10 cellular contexts compared by ENCODE assay signal in genomic region chr19:3556423-3556977, GRCh38. TPM values are rescaled to one million over a fixed set of nuclear protein-coding genes. Genes with fewer than 3 reads are reported as not detected.
DNase-seq lines count a peak whose midpoint lies in the region; ATAC-seq, FAIRE-seq and TF ChIP-seq lines count a peak whose summit lies in the region.
"Had no signal": no experiment of that assay in that cellular context is flagged by ENCODE, and none has a peak within 500 bp of the region (broad histone marks: within the 10 kb centered on the region; RNA-seq: fewer than 3 reads in every experiment).

No MANE protein-coding gene starts in this region.

- peaks cover 37% of the 10 kb centered on the region for H3K79me2 ChIP-seq in GM12878 (ENCODE audit: control insufficient read depth, insufficient read depth, low read length)

- H3K4me1 ChIP-seq in GM12878 (ENCODE audit: control insufficient read depth, insufficient read depth, low read length), result peaks cover 28% of the 10 kb centered on the region
- H3K4me1 ChIP-seq in lung (ENCODE audit: control insufficient read depth in 2 of 2, insufficient read depth in 2 of 2, low read length in 2 of 2), result peaks cover 0 to 17% of the 10 kb centered on the region in 2 donors
- H3K4me1 ChIP-seq in tibial nerve, result peaks cover 0 to 50% (median 27%) of the 10 kb centered on the region in 4 donors

- H3K9me3 Mint-ChIP-seq in activated T-cell treated with anti-CD3 and anti-CD28 coated beads, Interleukin-2, amount 50 U/mL, for 72 hours, result no peaks in the 10 kb centered on the region

- peak overlapping the region; percentile 85 to 96 for H3K4me3 Mint-ChIP-seq in activated T-cell treated with anti-CD3 and anti-CD28 coated beads, Interleukin-2, amount 50 U/mL, for 72 hours

- H3K4me3 ChIP-seq in GM12878 (peak overlapping the region; percentile 94), lung (peak overlapping the region; percentile 93), tibial nerve (peak overlapping the region; percentile 93 to 98 (median 96))

- H3K27me3 ChIP-seq in GM12878 (replicated peaks in 1 of 2; ENCODE audit: control insufficient read depth in 2 of 2, insufficient read depth in 2 of 2, low read length in 1 of 2), result no peaks in the 10 kb centered on the region
- H3K27me3 ChIP-seq in lung (ENCODE audit: control insufficient read depth, insufficient read depth), result no peaks in the 10 kb centered on the region
- H3K27me3 ChIP-seq in tibial nerve, result no peaks in the 10 kb centered on the region

- TF ChIP-seq POLR2A in GM12878 (IDR thresholded peaks at IDR 0.05; ENCODE audit: low read depth, low read length), result no peak
- no peak for TF ChIP-seq POLR2A in tibial nerve (IDR thresholded peaks at IDR 0.05)

- RAD21 ChIA-PET in GM12878 (lab: Charles Lee; ENCODE audit: unreplicated experiment), result interaction anchor here (0.9 to 1.2 kb wide), 3 partner anchors 11 to 71 kb away, joined by 3 to 4 read pairs (median 4); partner anchors contain the start of gene CACTIN

- peak overlapping the region; percentile 50 for H3K9ac ChIP-seq in GM12878 (ENCODE audit: control insufficient read depth, insufficient read depth, low read length)

- H3K27ac ChIP-seq in GM12878 (ENCODE audit: control insufficient read depth, insufficient read depth) (peak overlapping the region; percentile 21), lung (ENCODE audit: low read depth in 1 of 2, low read length in 1 of 2) (peak overlapping the region in 1 of 2 donors; percentile 56), tibial nerve (peak overlapping the region; percentile 56 to 96 (median 74))

- no peak for TF ChIP-seq EP300 in GM12878 (IDR thresholded peaks at IDR 0.05; ENCODE audit: borderline replicate concordance in 1 of 2, control insufficient read depth in 1 of 2, low read depth in 2 of 2, low read length in 2 of 2)
- TF ChIP-seq EP300 in tibial nerve (IDR thresholded peaks at IDR 0.05), result no peak

- DNase-seq in activated T-cell treated with anti-CD3 and anti-CD28 coated beads, Interleukin-2, amount 50 U/mL, for 72 hours, result no peak
- DNase-seq in activated T-cell treated with anti-CD3 and anti-CD28 coated beads for 4 hours (no peak), GM12878 (ENCODE audit: low read depth, low spot score) (no peak), lung (ENCODE audit: low spot score) (no peak), tibial nerve (ENCODE audit: low spot score in 2 of 2) (no peak), NCI-H146 treated with DMSO at 0.1 percent for 48 hours (lab: John Stamatoyannopoulos, UW; ENCODE audit: unreplicated experiment) (no peak)
- no peak for DNase-seq in stimulated activated naive CD4-positive, alpha-beta T cell treated with Interleukin-2 at 50 U/mL for 16 hours (lab: John Stamatoyannopoulos, UW)
- DNase-seq: NCI-H1092 treated with DMSO at 0.1 percent for 48 hours had no signal

- H3K27me3 Mint-ChIP-seq in activated T-cell treated with anti-CD3 and anti-CD28 coated beads, Interleukin-2, amount 50 U/mL, for 72 hours (ENCODE audit: low read depth), result no peaks in the 10 kb centered on the region

- no peak for ATAC-seq in activated T-cell treated with anti-CD3 and anti-CD28 coated beads, Interleukin-2, amount 50 U/mL, for 72 hours (replicated peaks in 1 of 2)
- ATAC-seq in GM12878 (no peak; the same call in 2 of the 3 replicates), lung (ENCODE audit: insufficient read depth, low FRiP score) (no peak), GM21619 (IDR thresholded peaks at IDR 0.05; ENCODE audit: unreplicated experiment) (no peak)

- H3K9me3 ChIP-seq in GM12878 (replicated peaks; ENCODE audit: control insufficient read depth, insufficient read depth, low read length) (no peaks in the 10 kb centered on the region), lung (ENCODE audit: control insufficient read depth in 2 of 2, insufficient read depth in 1 of 2, low read length in 1 of 2) (no peaks in the 10 kb centered on the region), tibial nerve (no peaks in the 10 kb centered on the region)

- no TSS peak for BruUV-seq in GM12878 (replicated peaks; lab: Mats Ljungman, UMichigan)

- POLR2A ChIA-PET in GM12878 (lab: Charles Lee), result interaction anchor here (0.5 to 1.2 kb wide), 6 partner anchors 8 to 857 kb away, joined by 3 to 6 read pairs (median 4); partner anchors contain the start of gene HMG20B

- no peak for TF ChIP-seq RAD21 in GM12878 (IDR thresholded peaks at IDR 0.05; ENCODE audit: insufficient read depth, low read depth, low read length)

- intact Hi-C loops in GM12878 (cut with micrococcal nuclease; ENCODE audit: unreplicated experiment), result loop anchor here (5.0 kb wide), 1 partner anchor 71 kb away; the partner anchor contains the start of gene CACTIN

- in situ Hi-C loops in GM12878 (cut with MboI), result no loop called here

- peak overlapping the region; percentile 75 for H3K4me2 ChIP-seq in GM12878 (ENCODE audit: control insufficient read depth, insufficient read depth)

- TF ChIP-seq CTCF in GM12878 (IDR thresholded peaks at IDR 0.05 in 2 of 3, conservative IDR thresholded peaks at IDR 0.05 in 1 of 3; ENCODE audit: control insufficient read depth in 2 of 3, extremely low read depth in 1 of 3, insufficient read depth in 1 of 3, low read depth in 3 of 3, low read length in 3 of 3), result no peak
- TF ChIP-seq CTCF in lung (IDR thresholded peaks at IDR 0.05; ENCODE audit: control extremely low read depth, extremely low read depth), result no peak
- no peak for TF ChIP-seq CTCF in tibial nerve (IDR thresholded peaks at IDR 0.05)

- SMC1A ChIA-PET in GM12878 (lab: Charles Lee; ENCODE audit: uncharacterized antibody, unreplicated experiment), result interaction anchor here (0.7 kb wide), 1 partner anchor 56 kb away, joined by 3 read pairs; the partner anchor contains the start of gene DOHH

- CTCF ChIA-PET in GM12878 (lab: Yijun Ruan, JAX), result interaction anchor here (0.6 to 3.4 kb wide), 4 partner anchors 11 to 164 kb away, joined by 3 to 20 read pairs (median 4); no protein-coding TSS in a partner anchor

- peak overlapping the region; percentile 56 for H3K27ac Mint-ChIP-seq in activated T-cell treated with anti-CD3 and anti-CD28 coated beads, Interleukin-2, amount 50 U/mL, for 72 hours

- H3K4me1 Mint-ChIP-seq in activated T-cell treated with anti-CD3 and anti-CD28 coated beads, Interleukin-2, amount 50 U/mL, for 72 hours (ENCODE audit: low read depth), result peaks cover 55% of the 10 kb centered on the region

- FAIRE-seq in GM12878 (lab: Jason Lieb, UNC), result peak; percentile 23

- no peaks in the 10 kb centered on the region for H3K36me3 ChIP-seq in GM12878 (ENCODE audit: control insufficient read depth in 2 of 2, insufficient read depth in 2 of 2, low read length in 1 of 2)
- no peaks in the 10 kb centered on the region for H3K36me3 ChIP-seq in lung (ENCODE audit: control insufficient read depth in 2 of 2, insufficient read depth in 2 of 2, low read length in 2 of 2)
- no peaks in the 10 kb centered on the region for H3K36me3 ChIP-seq in tibial nerve

- 17% methylated on average over 9 of the region's 9 CpGs for WGBS in GM12878 (ENCODE audit: insufficient coverage, insufficient replicate concordance, low lambda C conversion rate, missing lambda C conversion rate)
- WGBS in lung, 2 donors, result 30 to 37% methylated on average over 9 of the region's 9 CpGs
- 8 to 17% methylated on average over 9 of the region's 9 CpGs for WGBS in tibial nerve, 2 donors

- no peak overlapping the region for H2AFZ ChIP-seq in GM12878 (ENCODE audit: control insufficient read depth, low read depth, low read length)

- H3K36me3 Mint-ChIP-seq in activated T-cell treated with anti-CD3 and anti-CD28 coated beads, Interleukin-2, amount 50 U/mL, for 72 hours (ENCODE audit: insufficient read depth in 2 of 2), result peaks cover 0 to 2% of the 10 kb centered on the region in 2 donors

- H4K20me1 ChIP-seq in GM12878 (ENCODE audit: control insufficient read depth, insufficient read depth), result no peaks in the 10 kb centered on the region

RNA-seq across cellular contexts. Expression of gene MFSD12, which starts 0.9 kb away (rescaled TPM):
- total RNA-seq in activated T-cell treated with anti-CD3 and anti-CD28 coated beads, Interleukin-2, amount 50 U/mL, for 72 hours, result 10 to 100 TPM; 50.8 to 69.9 TPM
- 108 and 117 TPM in 2 replicates for total RNA-seq in GM12878 (2013; cell fraction: nucleolus; rRNA removed)
- 49.1 and 50.5 TPM in 2 replicates for total RNA-seq in GM12878 (2014; rRNA removed)
- total RNA-seq in GM12878 (2014; rRNA removed; fragmentation: Illumina TruSeq; extraction: Trizol), result 14.2 and 15.3 TPM in 2 replicates
- 56.3 and 65.9 TPM in 2 replicates for total RNA-seq in GM12878 (2021)
- polyA plus RNA-seq in GM12878 (2011; ENCODE audit: low read depth), result 6.7 TPM
- polyA plus RNA-seq in GM12878 (2011; rRNA removed), result 8.4 and 18.2 TPM in 2 replicates
- 24.8 and 37.2 TPM in 2 replicates for polyA plus RNA-seq in GM12878 (2011; cell fraction: cytosol; rRNA removed)
- 98.5 and 132 TPM in 2 replicates for polyA plus RNA-seq in GM12878 (2011; cell fraction: nucleus; rRNA removed)
- 28.8 and 29.4 TPM in 2 replicates for polyA plus RNA-seq in GM12878 (2012)
- 6.6 and 13.8 TPM in 2 replicates for polyA plus RNA-seq in GM12878 (2014; fragmentation: Illumina TruSeq; extraction: Trizol)
- polyA plus RNA-seq in GM12878 (2014; fragmentation: Nextera tagmentation; extraction: Ambion mirVana), result 1 to 10 TPM in 1 of 2 experiments, under 1 TPM in 1; 0.58 to 1.9 TPM
- 53.8 and 71.4 TPM in 2 replicates for polyA plus RNA-seq in GM12878 (2014; rRNA removed)
- polyA plus RNA-seq in GM12878 (2016; fragmentation: Nextera tagmentation; extraction: Ambion mirVana), result 10 to 100 TPM in 1 of 2 experiments, 1 to 10 TPM in 1; 7.3 to 25.0 TPM
- 15.9 and 23.6 TPM in 2 replicates for polyA minus RNA-seq in GM12878 (2011; rRNA and poly(A)+ RNA removed)
- 25.9 and 34.3 TPM in 2 replicates for polyA minus RNA-seq in GM12878 (2011; cell fraction: cytosol; rRNA and poly(A)+ RNA removed)
- 17.0 and 35.6 TPM in 2 replicates for polyA minus RNA-seq in GM12878 (2011; cell fraction: nucleus; rRNA and poly(A)+ RNA removed)
- total RNA-seq in lung, result 10 to 100 TPM; 25.5 to 78.4 TPM
- polyA plus RNA-seq in lung, result 10 to 100 TPM; 60.0 to 64.4 TPM
- total RNA-seq in tibial nerve, result 100 to 1,000 TPM in 1 of 4 donors, 10 to 100 TPM in 3; 45.7 to 108 (median 62.8) TPM

RNA-seq across cellular contexts. Expression of gene HMG20B, which starts 16.2 kb away (rescaled TPM):
- total RNA-seq in activated T-cell treated with anti-CD3 and anti-CD28 coated beads, Interleukin-2, amount 50 U/mL, for 72 hours, result 10 to 100 TPM; 68.9 to 78.3 TPM
- 16.4 and 20.5 TPM in 2 replicates for total RNA-seq in GM12878 (2013; cell fraction: nucleolus; rRNA removed)
- total RNA-seq in GM12878 (2014; rRNA removed) (62.9 and 68.5 TPM in 2 replicates), GM12878 (2014; rRNA removed; fragmentation: Illumina TruSeq; extraction: Trizol) (21.8 and 22.5 TPM in 2 replicates), GM12878 (2021) (80.9 and 86.4 TPM in 2 replicates), lung (10 to 100 TPM; 60.2 to 91.3 TPM), tibial nerve (100 to 1,000 TPM in 3 of 4 donors, 10 to 100 TPM in 1; 94.0 to 181 (median 153) TPM)
- 20.6 TPM for polyA plus RNA-seq in GM12878 (2011; ENCODE audit: low read depth)
- polyA plus RNA-seq in GM12878 (2011; rRNA removed) (22.7 and 30.4 TPM in 2 replicates), GM12878 (2014; fragmentation: Illumina TruSeq; extraction: Trizol) (7.8 and 12.9 TPM in 2 replicates), GM12878 (2014; fragmentation: Nextera tagmentation; extraction: Ambion mirVana) (1 to 10 TPM in 1 of 2 experiments, under 1 TPM in 1; 0.37 to 1.8 TPM), GM12878 (2014; rRNA removed) (92.7 and 104 TPM in 2 replicates), GM12878 (2016; fragmentation: Nextera tagmentation; extraction: Ambion mirVana) (10 to 100 TPM; 63.6 to 69.1 TPM), lung (10 to 100 TPM; 51.1 to 93.4 TPM)
- polyA plus RNA-seq in GM12878 (2011; cell fraction: cytosol; rRNA removed), result 33.5 and 57.7 TPM in 2 replicates
- polyA plus RNA-seq in GM12878 (2011; cell fraction: nucleus; rRNA removed), result 106 and 137 TPM in 2 replicates
- 52.1 and 53.5 TPM in 2 replicates for polyA plus RNA-seq in GM12878 (2012)
- 4.9 and 10.6 TPM in 2 replicates for polyA minus RNA-seq in GM12878 (2011; rRNA and poly(A)+ RNA removed)
- 21.8 and 28.1 TPM in 2 replicates for polyA minus RNA-seq in GM12878 (2011; cell fraction: cytosol; rRNA and poly(A)+ RNA removed)
- polyA minus RNA-seq in GM12878 (2011; cell fraction: nucleus; rRNA and poly(A)+ RNA removed), result 8.1 and 14.1 TPM in 2 replicates

RNA-seq across cellular contexts. Expression of gene TEKTIP1, which starts 17.5 kb away (rescaled TPM):
- total RNA-seq in activated T-cell treated with anti-CD3 and anti-CD28 coated beads, Interleukin-2, amount 50 U/mL, for 72 hours, result 10 to 100 TPM in 1 of 2 donors, 1 to 10 TPM in 1; 4.6 to 10.7 TPM
- total RNA-seq in GM12878 (2013; cell fraction: nucleolus; rRNA removed), result not detected in 2 replicates
- not detected in 2 replicates for total RNA-seq in GM12878 (2014; rRNA removed)
- total RNA-seq in GM12878 (2014; rRNA removed; fragmentation: Illumina TruSeq; extraction: Trizol), result not detected in 2 replicates
- total RNA-seq in GM12878 (2021), result 1.7 and 2.6 TPM in 2 replicates
- polyA plus RNA-seq in GM12878 (2011; ENCODE audit: low read depth), result not detected
- polyA plus RNA-seq in GM12878 (2011; rRNA removed), result 0.18 TPM in 1 of 2 replicates, not detected in the other
- polyA plus RNA-seq in GM12878 (2011; cell fraction: cytosol; rRNA removed), result 0.10 and 0.25 TPM in 2 replicates
- polyA plus RNA-seq in GM12878 (2011; cell fraction: nucleus; rRNA removed), result 5.2 and 5.7 TPM in 2 replicates
- polyA plus RNA-seq in GM12878 (2012), result 0.62 and 1.1 TPM in 2 replicates
- polyA plus RNA-seq in GM12878 (2014; fragmentation: Illumina TruSeq; extraction: Trizol), result not detected in 2 replicates
- not detected for polyA plus RNA-seq in GM12878 (2014; fragmentation: Nextera tagmentation; extraction: Ambion mirVana)
- polyA plus RNA-seq in GM12878 (2014; rRNA removed), result 0.69 and 1.1 TPM in 2 replicates
- under 1 TPM; 0.45 to 0.60 TPM for polyA plus RNA-seq in GM12878 (2016; fragmentation: Nextera tagmentation; extraction: Ambion mirVana)
- polyA minus RNA-seq in GM12878 (2011; rRNA and poly(A)+ RNA removed), result not detected in 2 replicates
- polyA minus RNA-seq in GM12878 (2011; cell fraction: cytosol; rRNA and poly(A)+ RNA removed), result not detected in 2 replicates
- 0.77 TPM in 1 of 2 replicates, not detected in the other for polyA minus RNA-seq in GM12878 (2011; cell fraction: nucleus; rRNA and poly(A)+ RNA removed)
- total RNA-seq in lung, result 1 to 10 TPM in 1 of 2 donors, under 1 TPM in 1; 0.74 to 5.8 TPM
- polyA plus RNA-seq in lung, result 1 to 10 TPM in 1 of 2 donors, under 1 TPM in 1; 0.20 to 1.1 TPM
- 1 to 10 TPM in 1 of 4 donors, not detected in 3; 2.4 TPM for total RNA-seq in tibial nerve
- total RNA-seq: glomerular endothelial cell had no signal

RNA-seq across cellular contexts. Expression of gene GIPC3, which starts 28.8 kb away (rescaled TPM):
- 1 to 10 TPM in 1 of 2 donors, under 1 TPM in 1; 0.65 to 1.1 TPM for total RNA-seq in activated T-cell treated with anti-CD3 and anti-CD28 coated beads, Interleukin-2, amount 50 U/mL, for 72 hours
- not detected in 2 replicates for total RNA-seq in GM12878 (2013; cell fraction: nucleolus; rRNA removed)
- not detected in 2 replicates for total RNA-seq in GM12878 (2014; rRNA removed)
- not detected in 2 replicates for total RNA-seq in GM12878 (2014; rRNA removed; fragmentation: Illumina TruSeq; extraction: Trizol)
- not detected in 2 replicates for total RNA-seq in GM12878 (2021)
- 0.07 TPM for polyA plus RNA-seq in GM12878 (2011; ENCODE audit: low read depth)
- not detected in 2 replicates for polyA plus RNA-seq in GM12878 (2011; rRNA removed)
- not detected in 2 replicates for polyA plus RNA-seq in GM12878 (2011; cell fraction: cytosol; rRNA removed)
- polyA plus RNA-seq in GM12878 (2011; cell fraction: nucleus; rRNA removed), result not detected in 2 replicates
- polyA plus RNA-seq in GM12878 (2012), result 0.08 and 0.13 TPM in 2 replicates
- not detected in 2 replicates for polyA plus RNA-seq in GM12878 (2014; fragmentation: Illumina TruSeq; extraction: Trizol)
- not detected for polyA plus RNA-seq in GM12878 (2014; fragmentation: Nextera tagmentation; extraction: Ambion mirVana)
- polyA plus RNA-seq in GM12878 (2014; rRNA removed), result not detected in 2 replicates
- polyA plus RNA-seq in GM12878 (2016; fragmentation: Nextera tagmentation; extraction: Ambion mirVana), result not detected
- not detected in 2 replicates for polyA minus RNA-seq in GM12878 (2011; rRNA and poly(A)+ RNA removed)
- not detected in 2 replicates for polyA minus RNA-seq in GM12878 (2011; cell fraction: cytosol; rRNA and poly(A)+ RNA removed)
- polyA minus RNA-seq in GM12878 (2011; cell fraction: nucleus; rRNA and poly(A)+ RNA removed), result not detected in 2 replicates
- 1 to 10 TPM; 1.9 to 2.1 TPM for total RNA-seq in lung
- 1 to 10 TPM; 1.6 to 1.8 TPM for polyA plus RNA-seq in lung
- 1 to 10 TPM in 2 of 4 donors, under 1 TPM in 2; 0.21 to 2.4 (median 1.1) TPM for total RNA-seq in tibial nerve

RNA-seq across cellular contexts. Expression of gene TBXA2R, which starts 50.2 kb away (rescaled TPM):
- 1 to 10 TPM; 1.5 to 2.9 TPM for total RNA-seq in activated T-cell treated with anti-CD3 and anti-CD28 coated beads, Interleukin-2, amount 50 U/mL, for 72 hours
- 0.34 and 1.2 TPM in 2 replicates for total RNA-seq in GM12878 (2013; cell fraction: nucleolus; rRNA removed)
- not detected in 2 replicates for total RNA-seq in GM12878 (2014; rRNA removed)
- total RNA-seq in GM12878 (2014; rRNA removed; fragmentation: Illumina TruSeq; extraction: Trizol), result not detected in 2 replicates
- not detected in 2 replicates for total RNA-seq in GM12878 (2021)
- not detected for polyA plus RNA-seq in GM12878 (2011; ENCODE audit: low read depth)
- polyA plus RNA-seq in GM12878 (2011; rRNA removed), result 0.03 TPM in 1 of 2 replicates, not detected in the other
- 0.05 and 0.06 TPM in 2 replicates for polyA plus RNA-seq in GM12878 (2011; cell fraction: cytosol; rRNA removed)
- 0.12 and 0.13 TPM in 2 replicates for polyA plus RNA-seq in GM12878 (2011; cell fraction: nucleus; rRNA removed)
- polyA plus RNA-seq in GM12878 (2012), result 0.10 and 0.14 TPM in 2 replicates
- polyA plus RNA-seq in GM12878 (2014; fragmentation: Illumina TruSeq; extraction: Trizol), result 0.03 TPM in 1 of 2 replicates, not detected in the other
- not detected for polyA plus RNA-seq in GM12878 (2014; fragmentation: Nextera tagmentation; extraction: Ambion mirVana)
- 0.10 TPM in 1 of 2 replicates, not detected in the other for polyA plus RNA-seq in GM12878 (2014; rRNA removed)
- not detected for polyA plus RNA-seq in GM12878 (2016; fragmentation: Nextera tagmentation; extraction: Ambion mirVana)
- not detected in 2 replicates for polyA minus RNA-seq in GM12878 (2011; rRNA and poly(A)+ RNA removed)
- not detected in 2 replicates for polyA minus RNA-seq in GM12878 (2011; cell fraction: cytosol; rRNA and poly(A)+ RNA removed)
- not detected in 2 replicates for polyA minus RNA-seq in GM12878 (2011; cell fraction: nucleus; rRNA and poly(A)+ RNA removed)
- total RNA-seq in lung, result 1 to 10 TPM; 2.8 to 7.6 TPM
- polyA plus RNA-seq in lung, result 1 to 10 TPM; 2.5 to 4.3 TPM
- total RNA-seq in tibial nerve, result 10 to 100 TPM in 1 of 4 donors, 1 to 10 TPM in 3; 4.4 to 11.4 (median 7.2) TPM
